In genomic region chr19:39539519-39540332, GRCh38 we compare ENCODE assay signal across 8 cellular contexts. TPM values are rescaled to one million over a fixed set of nuclear protein-coding genes. Genes with fewer than 3 reads are reported as not detected.
DNase-seq lines count a peak whose midpoint lies in the region; TF ChIP-seq lines count a peak whose summit lies in the region.

EID2 (minus strand) TSS chr19:39540161; CDS start chr19:39540079, 82 bp downstream.

- no peaks in the 10 kb centered on the region for H3K36me3 ChIP-seq in suprapubic skin

- CTCF ChIA-PET in activated naive CD4-positive, alpha-beta T cell treated with anti-CD3 and anti-CD28 coated beads, Interleukin-2, amount 10 ng/mL, durations not matched to agents 7 days and 5 days (lab: Charles Lee) = interaction anchor here (1.1 to 1.5 kb wide), 2 partner anchors 99 kb away, joined by 6 to 7 read pairs; no protein-coding TSS in a partner anchor

- DNase-seq in GM04503 (ENCODE audit: low read depth) = peak; percentile 44
- DNase-seq in HFF-Myc (ENCODE audit: extremely low read depth, low read depth) = peak; percentile 85
- DNase-seq in NAMALWA (ENCODE audit: low spot score) = peak; percentile 94
- peak; percentile 91 for DNase-seq in SK-N-DZ (ENCODE audit: low spot score)
- peak; percentile 95 for DNase-seq in activated naive CD4-positive, alpha-beta T cell treated with anti-CD3 and anti-CD28 coated beads, Interleukin-2, amount 10 ng/mL, durations not matched to agents 7 days and 5 days
- DNase-seq in germinal center (ENCODE audit: low spot score) = peak; percentile 96
- DNase-seq in non-pigmented ciliary epithelial cell (ENCODE audit: low read depth) = peak; percentile 60
- DNase-seq in suprapubic skin (ENCODE audit: low spot score in 2 of 2) = peak; percentile 97

- peak within 1 kb of the TSS; percentile 94 for H3K4me3 Mint-ChIP-seq in activated naive CD4-positive, alpha-beta T cell treated with anti-CD3 and anti-CD28 coated beads, Interleukin-2, amount 10 ng/mL, durations not matched to agents 7 days and 5 days

- H3K4me1 Mint-ChIP-seq in activated naive CD4-positive, alpha-beta T cell treated with anti-CD3 and anti-CD28 coated beads, Interleukin-2, amount 10 ng/mL, durations not matched to agents 7 days and 5 days = peaks cover 64% of the 10 kb centered on the region

- H3K27ac Mint-ChIP-seq in activated naive CD4-positive, alpha-beta T cell treated with anti-CD3 and anti-CD28 coated beads, Interleukin-2, amount 10 ng/mL, durations not matched to agents 7 days and 5 days = peak within 1 kb of the TSS; percentile 92

- no peaks in the 10 kb centered on the region for H3K27me3 ChIP-seq in suprapubic skin

- TF ChIP-seq EP300 in suprapubic skin (IDR thresholded peaks at IDR 0.05) = no peak

- TF ChIP-seq POLR2A in suprapubic skin (IDR thresholded peaks at IDR 0.05) = peak; percentile 48 to 79

- WGBS in suprapubic skin = 2% methylated on average over 22 of the region's 84 CpGs

- TF ChIP-seq CTCF in HFF-Myc (IDR thresholded peaks at IDR 0.05; ENCODE audit: low read depth, low read length, missing control alignments) (peak; percentile 74), suprapubic skin (IDR thresholded peaks at IDR 0.05) (peak; percentile 79 to 92)

- H3K4me1 ChIP-seq in suprapubic skin = peaks cover 24% of the 10 kb centered on the region

- H3K27me3 Mint-ChIP-seq in activated naive CD4-positive, alpha-beta T cell treated with anti-CD3 and anti-CD28 coated beads, Interleukin-2, amount 10 ng/mL, durations not matched to agents 7 days and 5 days = no peaks in the 10 kb centered on the region

- H3K4me3 ChIP-seq in HFF-Myc (replicated peaks; ENCODE audit: low read depth, low read length) = peak within 1 kb of the TSS; percentile 78
- H3K4me3 ChIP-seq in suprapubic skin = peak within 1 kb of the TSS; percentile 89

- H3K27ac ChIP-seq in suprapubic skin = peak within 1 kb of the TSS; percentile 94

- peaks cover 14% of the 10 kb centered on the region for H3K36me3 Mint-ChIP-seq in activated naive CD4-positive, alpha-beta T cell treated with anti-CD3 and anti-CD28 coated beads, Interleukin-2, amount 10 ng/mL, durations not matched to agents 7 days and 5 days

- no peaks in the 10 kb centered on the region for H3K9me3 ChIP-seq in suprapubic skin

- H3K9me3 Mint-ChIP-seq in activated naive CD4-positive, alpha-beta T cell treated with anti-CD3 and anti-CD28 coated beads, Interleukin-2, amount 10 ng/mL, durations not matched to agents 7 days and 5 days = no peaks in the 10 kb centered on the region

RNA-seq across cellular contexts. Expression of gene EID2, which starts in this region (rescaled TPM):
- polyA plus RNA-seq in SK-N-DZ (2014; cell fraction: cytosol; rRNA removed) = 11.7 and 13.7 TPM in 2 replicates
- polyA plus RNA-seq in SK-N-DZ (2014; cell fraction: nucleus; rRNA removed) = 8.7 and 10.9 TPM in 2 replicates
- total RNA-seq in suprapubic skin = 10 to 100 TPM in 2 of 4 donors, 1 to 10 TPM in 2; 7.5 to 14.5 (median 12.1) TPM

Comparison
In these comparisons a context has a peak if more than half of its experiments do, and no peak if none do; other contexts are left out.
1. Peak in every context shown above with its lines: DNase-seq, H3K4me3 ChIP-seq and H3K27ac ChIP-seq.
2. DNase-seq: peak in every context shown above with its lines; median percentile 97 in suprapubic skin; 96 in germinal center; 95 in activated naive CD4-positive, alpha-beta T cell treated with anti-CD3 and anti-CD28 coated beads, Interleukin-2, amount 10 ng/mL, durations not matched to agents 7 days and 5 days; 94 in NAMALWA; 91 in SK-N-DZ; 85 in HFF-Myc; 60 in non-pigmented ciliary epithelial cell; 44 in GM04503.